In the genomic region with DNA sequence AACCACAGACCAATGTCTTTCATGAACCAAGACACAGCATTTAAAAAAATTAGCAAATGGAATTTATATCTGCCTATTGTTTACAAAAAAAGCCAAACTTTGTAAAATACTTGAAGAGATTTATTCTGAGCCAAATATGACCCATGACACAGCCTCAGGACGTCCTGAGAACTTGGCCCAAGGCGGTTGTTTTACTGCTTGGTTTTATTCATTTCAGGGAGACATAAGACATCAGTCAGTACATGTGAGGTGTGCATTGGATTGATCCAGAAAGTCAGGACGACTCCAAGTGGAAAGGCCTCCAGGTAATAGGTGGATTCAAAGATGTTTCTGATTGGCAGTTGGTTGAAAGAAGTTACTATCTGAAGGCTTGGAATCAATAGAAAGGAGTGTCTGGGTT, we compare ENCODE assay signal across 13 cellular contexts. TPM values are rescaled to one million over a fixed set of nuclear protein-coding genes. Genes with fewer than 3 reads are reported as not detected.
DNase-seq lines count a peak whose midpoint lies in the region; ATAC-seq, FAIRE-seq and TF ChIP-seq lines count a peak whose summit lies in the region.
"Had no signal": no experiment of that assay in that cellular context is flagged by ENCODE, and none has a peak within 500 bp of the region (broad histone marks: within the 10 kb centered on the region; RNA-seq: fewer than 3 reads in every experiment).

No MANE protein-coding gene starts in this region.

- no peak overlapping the region for H3K9ac ChIP-seq in HUES6 (ENCODE audit: low read length)
- no peak overlapping the region for H3K9ac ChIP-seq in K562 (ENCODE audit: insufficient read depth in 1 of 2, low read depth in 2 of 2, low read length in 2 of 2)
- H3K9ac ChIP-seq in mucosa of stomach (ENCODE audit: low read length): peak overlapping the region; percentile 55

- H3K4me2 ChIP-seq in K562 (ENCODE audit: insufficient read depth, low read length): no peak overlapping the region

- H3K36me3 ChIP-seq in HUES6 (ENCODE audit: control insufficient read depth, insufficient read depth, low read length): peaks cover 23% of the 10 kb centered on the region
- peaks cover 19% of the 10 kb centered on the region; the same call in 2 of the 3 replicates for H3K36me3 ChIP-seq in K562 (ENCODE audit: control insufficient read depth, insufficient read depth, low read length)
- no peaks in the 10 kb centered on the region for H3K36me3 ChIP-seq in mucosa of stomach (ENCODE audit: control insufficient read depth, insufficient read depth, low read length)
- H3K36me3 ChIP-seq in tibial nerve: peaks cover 0 to 19% (median 0%) of the 10 kb centered on the region in 3 donors
- H3K36me3 ChIP-seq: uterus had no signal

- in situ Hi-C loops in K562 (cut with MboI): loop anchor here (5.0 kb wide), 1 partner anchor 142 kb away; no protein-coding TSS in a partner anchor

- TF ChIP-seq CTCF in AG10803 (conservative IDR thresholded peaks at IDR 0.05; ENCODE audit: low read length): no peak
- TF ChIP-seq CTCF in K562 (IDR thresholded peaks at IDR 0.05 in 2 of 3, conservative IDR thresholded peaks at IDR 0.05 in 1 of 3; ENCODE audit: insufficient read depth in 2 of 3, low read depth in 1 of 3, low read length in 3 of 3): no peak
- TF ChIP-seq CTCF in tibial nerve (IDR thresholded peaks at IDR 0.05): no peak

- no peak overlapping the region for H2AFZ ChIP-seq in K562 (ENCODE audit: low read depth, low read length)

- CTCF ChIA-PET in K562 (lab: Yijun Ruan, JAX; ENCODE audit: low intra/inter-chr PET ratio): interaction anchor here (0.6 to 6.1 kb wide), 2 partner anchors 150 kb away, joined by 3 to 100 read pairs; no protein-coding TSS in a partner anchor
- CTCF ChIA-PET in HEK293T (lab: Yijun Ruan, JAX): interaction anchor here (0.6 to 1.3 kb wide), 2 partner anchors 20 to 148 kb away, joined by 3 to 5 read pairs; no protein-coding TSS in a partner anchor

- no peak for DNase-seq in AG10803 (ENCODE audit: low read depth)
- DNase-seq in K562 (ENCODE audit: extremely low read depth in 1 of 4, low spot score in 3 of 4): no peak
- DNase-seq in OCI-M1 (lab: John Stamatoyannopoulos, UW): no peak
- DNase-seq in activated effector memory CD4-positive, alpha-beta T cell treated with Interleukin-2 at 50 U/mL for 16 hours: no peak
- DNase-seq in HEK293T (ENCODE audit: extremely low spot score): no peak
- no peak for DNase-seq in tibial nerve (ENCODE audit: low spot score in 2 of 2)
- DNase-seq: effector memory CD4-positive, alpha-beta T cell; Karpas-422; NCI-H2171; small intestine had no signal

- H3K9me3 ChIP-seq in HUES6 (ENCODE audit: control insufficient read depth, insufficient read depth, low read depth, low read length): no peaks in the 10 kb centered on the region
- H3K9me3 ChIP-seq in K562 (replicated peaks; ENCODE audit: control insufficient read depth, insufficient read depth, low read depth, low read length): no peaks in the 10 kb centered on the region
- H3K9me3 ChIP-seq in mucosa of stomach (ENCODE audit: control insufficient read depth, low read length): no peaks in the 10 kb centered on the region
- H3K9me3 ChIP-seq in tibial nerve: no peaks in the 10 kb centered on the region
- H3K9me3 ChIP-seq: uterus had no signal

- FAIRE-seq in K562 (lab: Jason Lieb, UNC): peak; percentile 84
- FAIRE-seq: small intestine had no signal

- no peak for TF ChIP-seq RAD21 in K562 (CRISPR knock-in tag; conservative IDR thresholded peaks at IDR 0.05 in 1 of 2, IDR thresholded peaks at IDR 0.05 in 1 of 2)

- no peak for ATAC-seq in K562

- peaks cover 26% of the 10 kb centered on the region for H3K4me1 ChIP-seq in HUES6 (ENCODE audit: control insufficient read depth, insufficient read depth, low read length)
- H3K4me1 ChIP-seq in K562 (replicated peaks in 1 of 2; ENCODE audit: control insufficient read depth in 2 of 2, insufficient read depth in 2 of 2, low read length in 2 of 2): peaks cover 12 to 45% of the 10 kb centered on the region in 2 experiments; a peak in 4 of 5 replicates
- peaks cover 28% of the 10 kb centered on the region for H3K4me1 ChIP-seq in mucosa of stomach (ENCODE audit: control insufficient read depth, insufficient read depth, low read length)
- peaks cover 0 to 64% (median 42%) of the 10 kb centered on the region in 4 donors for H3K4me1 ChIP-seq in tibial nerve

- H3K9me1 ChIP-seq in K562 (ENCODE audit: control insufficient read depth, insufficient read depth, low read length): peaks cover 4% of the 10 kb centered on the region

- TF ChIP-seq EP300 in K562 (IDR thresholded peaks at IDR 0.05; ENCODE audit: low read length): no peak
- no peak for TF ChIP-seq EP300 in tibial nerve (IDR thresholded peaks at IDR 0.05)

- no peak overlapping the region for H3K27ac ChIP-seq in HUES6 (ENCODE audit: low read depth, low read length)
- H3K27ac ChIP-seq in K562 (ENCODE audit: extremely low read depth, low read depth, low read length): no peak overlapping the region
- peak overlapping the region in 2 of 4 donors; percentile 86 to 88 for H3K27ac ChIP-seq in tibial nerve

- WGBS in K562 (ENCODE audit: insufficient coverage, low coverage, missing lambda C conversion rate): 80% methylated on average over 3 of the region's 3 CpGs
- 71 to 83% methylated on average over 3 of the region's 3 CpGs for WGBS in tibial nerve, 2 donors

- no peak for TF ChIP-seq POLR2A in K562 (conservative IDR thresholded peaks at IDR 0.05)
- no peak for TF ChIP-seq POLR2A in tibial nerve (IDR thresholded peaks at IDR 0.05)

- H3K79me2 ChIP-seq in K562 (ENCODE audit: control insufficient read depth, insufficient read depth, low read length): peaks cover 13% of the 10 kb centered on the region; the same call in 2 of the 3 replicates

- H3K27me3 ChIP-seq in HUES6 (ENCODE audit: control insufficient read depth, insufficient read depth, low read length) (no peaks in the 10 kb centered on the region), K562 (ENCODE audit: control insufficient read depth in 2 of 2, insufficient read depth in 2 of 2, low read length in 2 of 2) (no peaks in the 10 kb centered on the region), mucosa of stomach (ENCODE audit: control insufficient read depth, insufficient read depth, low read length) (peaks cover 5% of the 10 kb centered on the region), tibial nerve (no peaks in the 10 kb centered on the region)
- H3K27me3 ChIP-seq: uterus had no signal

- BruUV-seq in K562 (replicated peaks; lab: Mats Ljungman, UMichigan): no TSS peak

- intact Hi-C loops in K562 (cut with micrococcal nuclease): no loop called here

- H4K20me1 ChIP-seq in K562 (replicated peaks; ENCODE audit: control insufficient read depth, insufficient read depth, low read length): no peaks in the 10 kb centered on the region

- H3K4me3 ChIP-seq in AG10803 (ENCODE audit: low read length) (peak overlapping the region; percentile 67; the same call in 1 of the 2 replicates), HUES6 (ENCODE audit: low read depth, low read length) (peak overlapping the region; percentile 75; the same call in 1 of the 2 replicates), K562 (no peak overlapping the region), mucosa of stomach (ENCODE audit: low read length) (no peak overlapping the region), tibial nerve (no peak overlapping the region)

- POLR2A ChIA-PET in K562 (lab: Yijun Ruan, JAX): interaction anchor here (0.6 to 1.5 kb wide), 7 partner anchors 8 to 168 kb away, joined by 3 to 4 read pairs (median 3); no protein-coding TSS in a partner anchor
- POLR2A ChIA-PET in HEK293T (lab: Yijun Ruan, JAX): interaction anchor here (0.7 to 1.1 kb wide), 2 partner anchors 13 to 149 kb away, joined by 3 read pairs; no protein-coding TSS in a partner anchor

TF ChIP-seq in K562, 482 proteins besides CTCF, POLR2A, EP300 and RAD21 (continues in another document):
- TF ChIP-seq ZNF124 (CRISPR knock-in tag; IDR thresholded peaks at IDR 0.05): no peak

TF ChIP-seq in HEK293T, 16 proteins besides CTCF, POLR2A, EP300 and RAD21 (continues in another document):
- TF ChIP-seq HDGF (IDR thresholded peaks at IDR 0.05; ENCODE audit: borderline replicate concordance) (no peak), LEF1 (IDR thresholded peaks at IDR 0.05; ENCODE audit: borderline replicate concordance) (no peak), ARNT (IDR thresholded peaks at IDR 0.05) (no peak), NFRKB (IDR thresholded peaks at IDR 0.05) (no peak), BHLHE40 (IDR thresholded peaks at IDR 0.05; ENCODE audit: borderline replicate concordance) (no peak), FOXK2 (IDR thresholded peaks at IDR 0.05) (no peak), SP1 (IDR thresholded peaks at IDR 0.05) (no peak), TARDBP (IDR thresholded peaks at IDR 0.05) (no peak), ZNF384 (IDR thresholded peaks at IDR 0.05) (no peak), CTBP1 (IDR thresholded peaks at IDR 0.05; ENCODE audit: borderline replicate concordance) (no peak)
- TF ChIP-seq, protein P1, sequence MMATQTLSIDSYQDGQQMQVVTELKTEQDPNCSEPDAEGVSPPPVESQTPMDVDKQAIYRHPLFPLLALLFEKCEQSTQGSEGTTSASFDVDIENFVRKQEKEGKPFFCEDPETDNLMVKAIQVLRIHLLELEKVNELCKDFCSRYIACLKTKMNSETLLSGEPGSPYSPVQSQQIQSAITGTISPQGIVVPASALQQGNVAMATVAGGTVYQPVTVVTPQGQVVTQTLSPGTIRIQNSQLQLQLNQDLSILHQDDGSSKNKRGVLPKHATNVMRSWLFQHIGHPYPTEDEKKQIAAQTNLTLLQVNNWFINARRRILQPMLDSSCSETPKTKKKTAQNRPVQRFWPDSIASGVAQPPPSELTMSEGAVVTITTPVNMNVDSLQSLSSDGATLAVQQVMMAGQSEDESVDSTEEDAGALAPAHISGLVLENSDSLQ (IDR thresholded peaks at IDR 0.05): no peak

RNA-seq across cellular contexts. Expression of a gene that starts 1.4 kb away (rescaled TPM):
- total RNA-seq in K562 (2011; cell fraction: chromatin; rRNA removed; ENCODE audit: low replicate concordance): 120 and 232 TPM in 2 replicates
- 126 and 138 TPM in 2 replicates for total RNA-seq in K562 (2011; cell fraction: nucleolus; rRNA removed)
- 113 and 131 TPM in 2 replicates for total RNA-seq in K562 (2011; cell fraction: nucleoplasm; rRNA removed)
- total RNA-seq in K562 (2014; rRNA removed): 11.0 and 16.7 TPM in 2 replicates
- 7.6 and 9.2 TPM in 2 replicates for total RNA-seq in K562 (2014; rRNA removed; fragmentation: Illumina TruSeq; extraction: Trizol)
- total RNA-seq in K562 (2015; rRNA removed; fragmentation: Illumina TruSeq; extraction: Trizol): 9.2 and 9.5 TPM in 2 replicates
- total RNA-seq in K562 (2021): 24.2 and 24.6 TPM in 2 replicates
- polyA plus RNA-seq in K562 (2011; rRNA removed): 15.6 and 25.2 TPM in 2 replicates
- polyA plus RNA-seq in K562 (2011; cell fraction: cytosol; rRNA removed): 9.5 and 12.5 TPM in 2 replicates
- 152 and 163 TPM in 2 replicates for polyA plus RNA-seq in K562 (2011; cell fraction: nucleus; rRNA removed)
- polyA plus RNA-seq in K562 (2012): 16.7 and 35.4 TPM in 2 replicates
- 18.0 and 21.0 TPM in 2 replicates for polyA plus RNA-seq in K562 (2014; fragmentation: Illumina TruSeq; extraction: Trizol)
- polyA plus RNA-seq in K562 (2014; fragmentation: Nextera tagmentation; extraction: Ambion mirVana): 1 to 10 TPM; 1.1 to 2.9 TPM
- 18.3 and 21.2 TPM in 2 replicates for polyA plus RNA-seq in K562 (2014; rRNA removed)
- 6.4 and 6.5 TPM in 2 replicates for polyA minus RNA-seq in K562 (2011; rRNA and poly(A)+ RNA removed)
- polyA minus RNA-seq in K562 (2011; cell fraction: cytosol; rRNA and poly(A)+ RNA removed): 3.6 and 8.4 TPM in 2 replicates
- polyA minus RNA-seq in K562 (2011; cell fraction: nucleus; rRNA and poly(A)+ RNA removed): 33.5 and 49.3 TPM in 2 replicates
- total RNA-seq in tibial nerve: 10 to 100 TPM; 19.5 to 66.3 (median 35.1) TPM

Comparison
In these comparisons a context has a peak if more than half of its experiments do, and no peak if none do; other contexts are left out.
1. H3K4me3 ChIP-seq: peak in AG10803 (single experiment) and HUES6 (single experiment); none in K562 (single experiment), mucosa of stomach (single experiment) and tibial nerve (0 of 4).